Comparison of ENCODE assay signal across 1 cellular context in the genomic region with DNA sequence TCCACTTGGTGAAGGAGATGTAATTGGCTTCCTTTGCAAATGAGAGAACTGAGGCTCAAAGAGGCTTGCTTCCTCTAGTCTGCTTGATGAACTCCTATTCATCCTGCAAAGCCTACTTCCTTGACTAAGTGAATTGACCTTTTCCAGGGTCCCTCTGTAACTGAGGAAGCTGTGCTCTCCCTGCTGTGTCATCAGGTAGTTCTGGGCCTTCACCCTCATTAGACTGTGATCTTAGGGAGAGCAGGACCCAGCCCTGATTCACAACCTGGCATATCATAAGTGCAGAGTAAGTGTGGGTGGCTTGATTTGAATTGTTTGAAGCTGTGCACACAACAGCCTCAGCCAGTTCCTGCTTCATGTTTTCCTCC.
TF ChIP-seq lines count a peak whose summit lies in the region.

No MANE protein-coding gene starts in this region.

TF ChIP-seq in HepG2, 621 proteins besides CTCF, POLR2A, EP300 and RAD21:
- no peak for TF ChIP-seq ZFY (CRISPR knock-in tag; IDR thresholded peaks at IDR 0.05)
- TF ChIP-seq, protein P1, sequence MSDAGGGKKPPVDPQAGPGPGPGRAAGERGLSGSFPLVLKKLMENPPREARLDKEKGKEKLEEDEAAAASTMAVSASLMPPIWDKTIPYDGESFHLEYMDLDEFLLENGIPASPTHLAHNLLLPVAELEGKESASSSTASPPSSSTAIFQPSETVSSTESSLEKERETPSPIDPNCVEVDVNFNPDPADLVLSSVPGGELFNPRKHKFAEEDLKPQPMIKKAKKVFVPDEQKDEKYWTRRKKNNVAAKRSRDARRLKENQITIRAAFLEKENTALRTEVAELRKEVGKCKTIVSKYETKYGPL (CRISPR knock-in tag; IDR thresholded peaks at IDR 0.05) = no peak
